18 cellular contexts compared by ENCODE assay signal in genomic region chr9:113205449-113206247, GRCh38.
"Had no signal": no experiment of that assay in that cellular context is flagged by ENCODE, and none has a peak within 500 bp of the region (broad histone marks: within the 10 kb centered on the region; RNA-seq: fewer than 3 reads in every experiment).

No MANE protein-coding gene starts in this region.

- H3K27ac ChIP-seq: colonic mucosa, gastroesophageal sphincter, left ventricle myocardium inferior, ovary, skin epidermis, thyroid gland had no signal

- H3K36me3 ChIP-seq: colonic mucosa, ovary had no signal

- H3K4me3 Mint-ChIP-seq: activated CD8-positive, alpha-beta T cell treated with anti-CD3 and anti-CD28 coated beads, Interleukin-2, amount 10 ng/mL, durations not matched to agents 7 days and 5 days; activated naive CD4-positive, alpha-beta T cell treated with anti-CD3 and anti-CD28 coated beads for 36 hours; neural crest cell; WTC11 had no signal

- H3K9me3 ChIP-seq: colonic mucosa, gastroesophageal sphincter, left ventricle myocardium inferior, ovary, thyroid gland had no signal

- DNase-seq: activated CD4-positive, alpha-beta T cell treated with anti-CD3 and anti-CD28 coated beads for 48 hours; activated CD8-positive, alpha-beta memory T cell treated with anti-CD3 and anti-CD28 coated beads, Interleukin-2, amount 50 U/mL, for 48 hours; activated CD8-positive, alpha-beta T cell treated with anti-CD3 and anti-CD28 coated beads, Interleukin-2, amount 10 ng/mL, durations not matched to agents 7 days and 5 days; activated naive CD4-positive, alpha-beta T cell treated with anti-CD3 and anti-CD28 coated beads for 36 hours; caudate nucleus; colonic mucosa; effector CD4-positive, alpha-beta T cell; left ventricle myocardium inferior; mesenchymal stem cell; ovary; retina; stimulated activated CD4-positive, alpha-beta T cell treated with anti-CD3 and anti-CD28 coated beads, Interleukin-4, amount 100 ng/mL, for 4 hours; T1000; thyroid gland had no signal

- ATAC-seq: activated CD8-positive, alpha-beta T cell treated with anti-CD3 and anti-CD28 coated beads, Interleukin-2, amount 10 ng/mL, durations not matched to agents 7 days and 5 days; gastroesophageal sphincter; WTC11 had no signal

- H3K9me3 Mint-ChIP-seq: activated naive CD4-positive, alpha-beta T cell treated with anti-CD3 and anti-CD28 coated beads for 36 hours; neural crest cell; WTC11 had no signal

- H3K4me3 ChIP-seq: colonic mucosa, gastroesophageal sphincter, left ventricle myocardium inferior, ovary, skin epidermis, thyroid gland had no signal

- H3K27me3 ChIP-seq: colonic mucosa, gastroesophageal sphincter, ovary, thyroid gland had no signal

- H3K27ac Mint-ChIP-seq: activated naive CD4-positive, alpha-beta T cell treated with anti-CD3 and anti-CD28 coated beads for 36 hours; WTC11 had no signal

- H3K4me1 ChIP-seq: colonic mucosa, gastroesophageal sphincter, thyroid gland had no signal

- H3K4me1 Mint-ChIP-seq: neural crest cell, WTC11 had no signal
